In genomic region chr22:22857607-22858558, GRCh38 we compare ENCODE assay signal across 20 cellular contexts. TPM values are rescaled to one million over a fixed set of nuclear protein-coding genes. Genes with fewer than 3 reads are reported as not detected.
DNase-seq lines count a peak whose midpoint lies in the region; ATAC-seq, FAIRE-seq and TF ChIP-seq lines count a peak whose summit lies in the region.
"Had no signal": no experiment of that assay in that cellular context is flagged by ENCODE, and none has a peak within 500 bp of the region (broad histone marks: within the 10 kb centered on the region; RNA-seq: fewer than 3 reads in every experiment).

No MANE protein-coding gene starts in this region.

- H4K20me1 ChIP-seq in K562 (replicated peaks; ENCODE audit: control insufficient read depth, insufficient read depth, low read length), result peaks cover 21% of the 10 kb centered on the region

- in situ Hi-C loops in K562 (cut with MboI), result no loop called here

- intact Hi-C loops in K562 (cut with micrococcal nuclease) (no loop called here), Caco-2 (cut with micrococcal nuclease; ENCODE audit: unreplicated experiment) (no loop called here), colonic mucosa (cut with DNase I) (no loop called here)

- H3K27ac Mint-ChIP-seq in stimulated activated memory B cell treated with anti-CD40 and anti-IgM and Interleukin-4, amounts not matched to agents 10 μg/mL and 1 μg/mL and 100 μg/mL, for 72 hours, result no peak overlapping the region
- H3K27ac Mint-ChIP-seq in Caco-2 (ENCODE audit: unreplicated experiment), result no peak overlapping the region
- H3K27ac Mint-ChIP-seq: CD14-positive monocyte had no signal

- peaks cover 35% of the 10 kb centered on the region for H3K27me3 Mint-ChIP-seq in stimulated activated memory B cell treated with anti-CD40 and anti-IgM and Interleukin-4, amounts not matched to agents 10 μg/mL and 1 μg/mL and 100 μg/mL, for 72 hours
- H3K27me3 Mint-ChIP-seq in Caco-2 (ENCODE audit: insufficient read depth, unreplicated experiment), result peaks cover 7% of the 10 kb centered on the region

- H3K9ac ChIP-seq in K562 (ENCODE audit: insufficient read depth in 1 of 2, low read depth in 2 of 2, low read length in 2 of 2), result no peak overlapping the region
- no peak overlapping the region for H3K9ac ChIP-seq in colonic mucosa (ENCODE audit: low read depth in 2 of 2, low read length in 2 of 2)
- H3K9ac ChIP-seq: SK-N-SH had no signal

- BruUV-seq in K562 (replicated peaks; lab: Mats Ljungman, UMichigan) (no TSS peak), Caco-2 (replicated peaks; lab: Mats Ljungman, UMichigan) (no TSS peak)

- H3K36me3 ChIP-seq in K562 (ENCODE audit: control insufficient read depth, insufficient read depth, low read length) (no peaks in the 10 kb centered on the region), Caco-2 (ENCODE audit: control insufficient read depth, insufficient read depth, low read length) (no peaks in the 10 kb centered on the region), colonic mucosa (no peaks in the 10 kb centered on the region)
- H3K36me3 ChIP-seq: Peyer's patch had no signal

- peaks cover 3% of the 10 kb centered on the region for H3K9me1 ChIP-seq in K562 (ENCODE audit: control insufficient read depth, insufficient read depth, low read length)

- no peaks in the 10 kb centered on the region for H3K9me3 Mint-ChIP-seq in stimulated activated memory B cell treated with anti-CD40 and anti-IgM and Interleukin-4, amounts not matched to agents 10 μg/mL and 1 μg/mL and 100 μg/mL, for 72 hours
- no peaks in the 10 kb centered on the region for H3K9me3 Mint-ChIP-seq in Caco-2 (ENCODE audit: unreplicated experiment)
- H3K9me3 Mint-ChIP-seq: CD14-positive monocyte had no signal

- H3K27me3 ChIP-seq in K562 (ENCODE audit: control insufficient read depth in 2 of 2, insufficient read depth in 2 of 2, low read length in 2 of 2), result peaks cover 22 to 30% of the 10 kb centered on the region in 2 experiments
- no peaks in the 10 kb centered on the region for H3K27me3 ChIP-seq in Caco-2 (replicated peaks; ENCODE audit: control insufficient read depth, insufficient read depth, low read length)
- H3K27me3 ChIP-seq in colonic mucosa, result no peaks in the 10 kb centered on the region
- H3K27me3 ChIP-seq: Peyer's patch had no signal

- no peaks in the 10 kb centered on the region for H3K9me3 ChIP-seq in K562 (replicated peaks; ENCODE audit: control insufficient read depth, insufficient read depth, low read depth, low read length)
- H3K9me3 ChIP-seq in Caco-2, result no peaks in the 10 kb centered on the region
- no peaks in the 10 kb centered on the region for H3K9me3 ChIP-seq in colonic mucosa
- H3K9me3 ChIP-seq: Peyer's patch, SK-N-SH had no signal

- FAIRE-seq in K562 (lab: Jason Lieb, UNC), result no peak
- FAIRE-seq: H54 had no signal

- DNase-seq in NCI-H510A treated with DMSO at 0.1 percent for 48 hours (lab: John Stamatoyannopoulos, UW) (peak; percentile 4), NCI-H510A (lab: John Stamatoyannopoulos, UW) (no peak), MV-4-11 (lab: John Stamatoyannopoulos, UW) (peak; percentile 27), K562 (ENCODE audit: extremely low read depth in 1 of 4, low spot score in 3 of 4) (peak in 1 of 4 experiments; percentile 38), Caco-2 (no peak), NCI-H1417 treated with DMSO at 0.1 percent for 48 hours (lab: John Stamatoyannopoulos, UW) (no peak), colonic mucosa (no peak)
- DNase-seq: 8988T, DMS79 treated with DMSO at 0.1 percent for 48 hours, GDM1, Kasumi-1, NCI-H1436 treated with DMSO at 0.1 percent for 48 hours, NCI-H226, NCI-H69, Peyer's patch, Right ventricle myocardium superior, SK-N-SH had no signal

- no peak overlapping the region for H3K4me3 Mint-ChIP-seq in stimulated activated memory B cell treated with anti-CD40 and anti-IgM and Interleukin-4, amounts not matched to agents 10 μg/mL and 1 μg/mL and 100 μg/mL, for 72 hours
- no peak overlapping the region for H3K4me3 Mint-ChIP-seq in Caco-2 (ENCODE audit: unreplicated experiment)
- H3K4me3 Mint-ChIP-seq: CD14-positive monocyte had no signal

- POLR2A ChIA-PET in K562 (lab: Yijun Ruan, JAX), result interaction anchor here (0.5 to 4.0 kb wide), 18 partner anchors 8 to 848 kb away, joined by 3 to 15 read pairs (median 4); no protein-coding TSS in a partner anchor
- POLR2A ChIA-PET in Caco-2 (lab: Charles Lee), result no interaction called here

- no peak overlapping the region for H2AFZ ChIP-seq in K562 (ENCODE audit: low read depth, low read length)

- no peak for TF ChIP-seq POLR2A in K562 (conservative IDR thresholded peaks at IDR 0.05)

- no peaks in the 10 kb centered on the region for H3K4me1 ChIP-seq in K562 (replicated peaks in 1 of 2; ENCODE audit: control insufficient read depth in 2 of 2, insufficient read depth in 2 of 2, low read length in 2 of 2)
- no peaks in the 10 kb centered on the region; the same call in 1 of the 2 replicates for H3K4me1 ChIP-seq in Caco-2
- no peaks in the 10 kb centered on the region for H3K4me1 ChIP-seq in colonic mucosa
- H3K4me1 ChIP-seq: Peyer's patch had no signal

- TF ChIP-seq CTCF in K562 (IDR thresholded peaks at IDR 0.05 in 2 of 3, conservative IDR thresholded peaks at IDR 0.05 in 1 of 3; ENCODE audit: insufficient read depth in 2 of 3, low read depth in 1 of 3, low read length in 3 of 3) (no peak), Caco-2 (IDR thresholded peaks at IDR 0.05; ENCODE audit: insufficient read depth in 1 of 2, low read depth in 1 of 2, low read length in 1 of 2, severe bottlenecking in 1 of 2, unreplicated experiment in 1 of 2) (no peak), colonic mucosa (IDR thresholded peaks at IDR 0.05) (no peak)

- no peak overlapping the region for H3K4me2 ChIP-seq in K562 (ENCODE audit: insufficient read depth, low read length)
- H3K4me2 ChIP-seq: SK-N-SH had no signal

- TF ChIP-seq RAD21 in K562 (CRISPR knock-in tag; conservative IDR thresholded peaks at IDR 0.05 in 1 of 2, IDR thresholded peaks at IDR 0.05 in 1 of 2), result no peak

- no peak for TF ChIP-seq EP300 in K562 (IDR thresholded peaks at IDR 0.05; ENCODE audit: low read length)

- H3K4me3 ChIP-seq in K562 (no peak overlapping the region), Caco-2 (ENCODE audit: low read depth, low read length) (no peak overlapping the region), colonic mucosa (no peak overlapping the region)
- H3K4me3 ChIP-seq: Peyer's patch had no signal

- WGBS in K562 (ENCODE audit: insufficient coverage, low coverage, missing lambda C conversion rate), result 1% methylated on average over 9 of the region's 9 CpGs

- peaks cover 40% of the 10 kb centered on the region for H3K4me1 Mint-ChIP-seq in stimulated activated memory B cell treated with anti-CD40 and anti-IgM and Interleukin-4, amounts not matched to agents 10 μg/mL and 1 μg/mL and 100 μg/mL, for 72 hours
- no peaks in the 10 kb centered on the region for H3K4me1 Mint-ChIP-seq in Caco-2 (ENCODE audit: low read depth, unreplicated experiment)

- no peaks in the 10 kb centered on the region for H3K79me2 ChIP-seq in K562 (ENCODE audit: control insufficient read depth, insufficient read depth, low read length)

- no peaks in the 10 kb centered on the region for H3K36me3 Mint-ChIP-seq in stimulated activated memory B cell treated with anti-CD40 and anti-IgM and Interleukin-4, amounts not matched to agents 10 μg/mL and 1 μg/mL and 100 μg/mL, for 72 hours
- no peaks in the 10 kb centered on the region for H3K36me3 Mint-ChIP-seq in Caco-2 (ENCODE audit: insufficient read depth, unreplicated experiment)
- H3K36me3 Mint-ChIP-seq: CD14-positive monocyte had no signal

- CTCF ChIA-PET in K562 (lab: Yijun Ruan, JAX; ENCODE audit: low intra/inter-chr PET ratio), result interaction anchor here (0.6 to 3.3 kb wide), 3 partner anchors 10 to 98 kb away, joined by 3 to 24 read pairs (median 3); no protein-coding TSS in a partner anchor
- CTCF ChIA-PET in Caco-2 (lab: Charles Lee), result interaction anchor here (0.7 to 1.9 kb wide), 2 partner anchors 26 to 89 kb away, joined by 4 to 10 read pairs; no protein-coding TSS in a partner anchor

- H3K27ac ChIP-seq in K562 (ENCODE audit: extremely low read depth, low read depth, low read length) (no peak overlapping the region), colonic mucosa (no peak overlapping the region)
- H3K27ac ChIP-seq: Peyer's patch had no signal

- no peak for ATAC-seq in K562
- peak; percentile 92 for ATAC-seq in stimulated activated memory B cell treated with anti-CD40 and anti-IgM and Interleukin-4, amounts not matched to agents 10 μg/mL and 1 μg/mL and 100 μg/mL, for 72 hours

TF ChIP-seq in K562, 482 proteins besides CTCF, POLR2A, EP300 and RAD21 (continues in another document):
- no peak for TF ChIP-seq RBM22 (IDR thresholded peaks at IDR 0.05; ENCODE audit: low read depth, low read length, poor library complexity, severe bottlenecking)
- no peak for TF ChIP-seq ZNF3 (CRISPR knock-in tag; IDR thresholded peaks at IDR 0.05)
- 0 out of 2 replicates have a peak, but pooled peaks have one; percentile 1 for TF ChIP-seq USF2 (CRISPR knock-in tag; IDR thresholded peaks at IDR 0.05)
- TF ChIP-seq NFRKB (IDR thresholded peaks at IDR 0.05; ENCODE audit: low read depth), result no peak
- no peak for TF ChIP-seq CREB1 (IDR thresholded peaks at IDR 0.05)
- TF ChIP-seq CREB1 (CRISPR knock-in tag; IDR thresholded peaks at IDR 0.05), result no peak

RNA-seq across cellular contexts. Expression of gene IGLL5, which starts 29.7 kb away (rescaled TPM):
- total RNA-seq in K562 (2011; cell fraction: chromatin; rRNA removed; ENCODE audit: low replicate concordance), result not detected in 2 replicates
- not detected in 2 replicates for total RNA-seq in K562 (2011; cell fraction: nucleolus; rRNA removed)
- not detected in 2 replicates for total RNA-seq in K562 (2011; cell fraction: nucleoplasm; rRNA removed)
- not detected in 2 replicates for total RNA-seq in K562 (2014; rRNA removed)
- total RNA-seq in K562 (2014; rRNA removed; fragmentation: Illumina TruSeq; extraction: Trizol), result not detected in 2 replicates
- not detected in 2 replicates for total RNA-seq in K562 (2015; rRNA removed; fragmentation: Illumina TruSeq; extraction: Trizol)
- total RNA-seq in K562 (2021), result not detected in 2 replicates
- polyA plus RNA-seq in K562 (2011; rRNA removed), result not detected in 2 replicates
- polyA plus RNA-seq in K562 (2011; cell fraction: cytosol; rRNA removed), result not detected in 2 replicates
- not detected in 2 replicates for polyA plus RNA-seq in K562 (2011; cell fraction: nucleus; rRNA removed)
- polyA plus RNA-seq in K562 (2012), result not detected in 2 replicates
- not detected in 2 replicates for polyA plus RNA-seq in K562 (2014; fragmentation: Illumina TruSeq; extraction: Trizol)
- polyA plus RNA-seq in K562 (2014; fragmentation: Nextera tagmentation; extraction: Ambion mirVana), result not detected
- not detected in 2 replicates for polyA plus RNA-seq in K562 (2014; rRNA removed)
- polyA minus RNA-seq in K562 (2011; rRNA and poly(A)+ RNA removed), result not detected in 2 replicates
- not detected in 2 replicates for polyA minus RNA-seq in K562 (2011; cell fraction: cytosol; rRNA and poly(A)+ RNA removed)
- not detected in 2 replicates for polyA minus RNA-seq in K562 (2011; cell fraction: nucleus; rRNA and poly(A)+ RNA removed)
- not detected in 2 replicates for total RNA-seq in Caco-2 (2022)
- total RNA-seq in colonic mucosa, result 10 to 100 TPM; 18.8 to 29.2 TPM
- total RNA-seq: Right ventricle myocardium superior had no signal
- polyA plus RNA-seq: SK-N-SH had no signal

Comparison
In these comparisons a context has a peak if more than half of its experiments do, and no peak if none do; other contexts are left out.
1. DNase-seq: peak in NCI-H510A treated with DMSO at 0.1 percent for 48 hours (single experiment) and MV-4-11 (single experiment); none in NCI-H510A (single experiment), Caco-2 (0 of 2), NCI-H1417 treated with DMSO at 0.1 percent for 48 hours (single experiment) and colonic mucosa (single experiment).
2. RNA of gene IGLL5, which starts 29.7 kb away (total RNA-seq): 18.8 to 29.2 TPM in colonic mucosa; not detected in K562 and not detected in Caco-2; every median in the first group is over 10 times any median in the second.